In genomic region chr15:73991726-73992593, GRCh38 we compare ENCODE assay signal across 1 cellular context.
TF ChIP-seq lines count a peak whose summit lies in the region.

TSS of gene STOML1 (minus strand) at chr15:73992295. CDS start at chr15:73992223, 72 bp downstream.

TF ChIP-seq in GM12878, 131 proteins besides CTCF, POLR2A, EP300 and RAD21 (continued from another document and continues in another):
- TF ChIP-seq PKNOX1 (IDR thresholded peaks at IDR 0.05) (no peak), NR2F1 (conservative IDR thresholded peaks at IDR 0.05) (peak; percentile 73), ATF2 (IDR thresholded peaks at IDR 0.05; ENCODE audit: low read length) (no peak), RBBP5 (conservative IDR thresholded peaks at IDR 0.05) (no peak), YY1 (IDR thresholded peaks at IDR 0.05; ENCODE audit: low read depth, low read length) (peak; percentile 78), SPI1 (IDR thresholded peaks at IDR 0.05; ENCODE audit: borderline replicate concordance, insufficient read depth, low read depth, low read length) (0 out of 2 replicates have a peak, but pooled peaks have one; percentile 11), ZNF274 (IDR thresholded peaks at IDR 0.05; ENCODE audit: insufficient read depth, insufficient read length) (no peak), ZNF592 (IDR thresholded peaks at IDR 0.05) (peak; percentile 90), RUNX3 (IDR thresholded peaks at IDR 0.05; ENCODE audit: low read length) (peak; percentile 49), SMARCA5 (IDR thresholded peaks at IDR 0.05) (peak; percentile 83), MEF2B (IDR thresholded peaks at IDR 0.05; ENCODE audit: partially characterized antibody, poor library complexity, severe bottlenecking) (no peak), BHLHE40 (IDR thresholded peaks at IDR 0.05; ENCODE audit: borderline replicate concordance in 1 of 2, low read depth in 2 of 2, low read length in 1 of 2) (peak; percentile 64 to 81), KLF5 (IDR thresholded peaks at IDR 0.05; ENCODE audit: partially characterized antibody) (peak; percentile 87), DPF2 (IDR thresholded peaks at IDR 0.05) (peak; percentile 71), LARP7 (IDR thresholded peaks at IDR 0.05) (peak; percentile 93), MAX (IDR thresholded peaks at IDR 0.05; ENCODE audit: low read depth, low read length) (peak; percentile 95), STAT3 (IDR thresholded peaks at IDR 0.05; ENCODE audit: low read depth, low read length) (no peak), WRNIP1 (IDR thresholded peaks at IDR 0.05; ENCODE audit: borderline replicate concordance, low read depth, low read length) (no peak), TCF7 (IDR thresholded peaks at IDR 0.05; ENCODE audit: borderline replicate concordance) (no peak), ZSCAN29 (IDR thresholded peaks at IDR 0.05) (peak; percentile 67; the same call in 1 of the 2 replicates), CHD4 (IDR thresholded peaks at IDR 0.05) (no peak), MYB (IDR thresholded peaks at IDR 0.05; ENCODE audit: borderline replicate concordance, low read depth, low read length) (no peak), MLLT1 (IDR thresholded peaks at IDR 0.05) (0 out of 2 replicates have a peak, but pooled peaks have one; percentile 47), JUND (IDR thresholded peaks at IDR 0.05; ENCODE audit: low read depth, low read length) (no peak), ASH2L (IDR thresholded peaks at IDR 0.05; ENCODE audit: borderline replicate concordance, low read depth) (no peak), PRDM15 (CRISPR knock-in tag; IDR thresholded peaks at IDR 0.05) (no peak), NFIC (IDR thresholded peaks at IDR 0.05; ENCODE audit: low read depth, low read length) (no peak), ETV6 (conservative IDR thresholded peaks at IDR 0.05 in 1 of 2, IDR thresholded peaks at IDR 0.05 in 1 of 2; ENCODE audit: borderline replicate concordance in 1 of 2, low read depth in 1 of 2) (peak in 1 of 2 experiments; percentile 10; a peak in 1 of 4 replicates), YBX1 (IDR thresholded peaks at IDR 0.05) (no peak), ELK1 (IDR thresholded peaks at IDR 0.05; ENCODE audit: low read depth, low read length) (peak; percentile 81), HCFC1 (IDR thresholded peaks at IDR 0.05; ENCODE audit: low read length) (peak; percentile 73), ZNF24 (IDR thresholded peaks at IDR 0.05) (peak; percentile 70; the same call in 1 of the 2 replicates), CREB1 (IDR thresholded peaks at IDR 0.05; ENCODE audit: low read depth) (peak; percentile 70; the same call in 1 of the 2 replicates), POU2F2 (IDR thresholded peaks at IDR 0.05; ENCODE audit: borderline replicate concordance, low read depth, low read length) (no peak), PAX5 (IDR thresholded peaks at IDR 0.05; ENCODE audit: borderline replicate concordance, low read depth, low read length) (peak; percentile 54; the same call in 1 of the 2 replicates), POLR2AphosphoS2 (IDR thresholded peaks at IDR 0.05; ENCODE audit: low read depth, low read length) (no peak), ATF3 (IDR thresholded peaks at IDR 0.05; ENCODE audit: borderline replicate concordance, extremely low read depth, low read depth, low read length) (no peak), NR2C1 (IDR thresholded peaks at IDR 0.05) (peak; percentile 71), FOXK2 (IDR thresholded peaks at IDR 0.05) (no peak), SIX5 (IDR thresholded peaks at IDR 0.05; ENCODE audit: low read depth, low read length, severe bottlenecking) (peak; percentile 48), ZNF622 (IDR thresholded peaks at IDR 0.05) (no peak), RELA (IDR thresholded peaks at IDR 0.05; ENCODE audit: borderline replicate concordance, partially characterized antibody) (peak; percentile 71), GATAD2B (conservative IDR thresholded peaks at IDR 0.05; ENCODE audit: low read depth) (peak; percentile 90), MXI1 (IDR thresholded peaks at IDR 0.05; ENCODE audit: low read depth, low read length) (peak; percentile 99), BCL3 (IDR thresholded peaks at IDR 0.05; ENCODE audit: borderline replicate concordance, insufficient read depth, low read depth, low read length, poor library complexity, severe bottlenecking) (peak; percentile 43), TBL1XR1 (IDR thresholded peaks at IDR 0.05; ENCODE audit: low read depth, low read length) (no peak), GABPA (IDR thresholded peaks at IDR 0.05; ENCODE audit: low read depth) (peak; percentile 75; the same call in 1 of the 2 replicates), IKZF1 (conservative IDR thresholded peaks at IDR 0.05) (peak; percentile 82), RFX5 (IDR thresholded peaks at IDR 0.05; ENCODE audit: low read depth, low read length) (no peak), SREBF1 (IDR thresholded peaks at IDR 0.05; ENCODE audit: low read length) (no peak), TCF12 (IDR thresholded peaks at IDR 0.05; ENCODE audit: low read depth, low read length) (peak; percentile 43; the same call in 1 of the 2 replicates), EED (IDR thresholded peaks at IDR 0.05; ENCODE audit: low read depth) (no peak), SRF (IDR thresholded peaks at IDR 0.05; ENCODE audit: low read depth in 2 of 2, low read length in 2 of 2) (no peak), E2F4 (IDR thresholded peaks at IDR 0.05; ENCODE audit: low read depth, low read length) (peak; percentile 31; the same call in 1 of the 2 replicates), CBX3 (IDR thresholded peaks at IDR 0.05; ENCODE audit: borderline replicate concordance, low read depth) (no peak), RB1 (IDR thresholded peaks at IDR 0.05; ENCODE audit: borderline replicate concordance) (peak; percentile 90)
